ENCODE assay signal across 1 cellular context in the genomic region with DNA sequence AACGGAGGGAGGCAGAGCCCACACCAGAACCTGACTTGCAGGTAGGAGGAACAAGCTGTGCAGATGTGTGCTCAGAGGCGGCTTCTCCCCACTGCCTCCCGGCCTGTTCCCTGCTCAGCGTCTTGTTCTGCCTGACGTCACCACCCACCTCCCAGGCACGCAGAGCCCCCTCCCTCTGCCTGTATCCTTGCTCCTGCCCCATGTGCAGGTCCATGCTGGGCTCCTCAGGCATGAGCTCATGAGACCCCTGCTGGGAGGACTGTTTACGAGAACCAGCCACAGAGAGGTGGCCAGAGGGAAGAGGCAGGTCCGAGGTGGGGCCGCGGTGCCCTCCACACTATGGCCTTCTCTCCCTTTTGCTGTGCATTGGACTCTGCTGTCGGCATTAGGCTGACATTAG.
TF ChIP-seq lines count a peak whose summit lies in the region.

No MANE protein-coding gene starts in this region.

TF ChIP-seq in HEK293, 187 proteins besides CTCF, POLR2A, EP300 and RAD21 (continued from another document and continues in another):
- TF ChIP-seq ZBTB48 (tag by site-specific recombination; IDR thresholded peaks at IDR 0.05) (no peak), ZNF302 (tag by site-specific recombination; IDR thresholded peaks at IDR 0.05; ENCODE audit: low read depth) (no peak), ZNF521 (tag by site-specific recombination; IDR thresholded peaks at IDR 0.05) (no peak), EGR2 (tag by site-specific recombination; IDR thresholded peaks at IDR 0.05; ENCODE audit: low read depth) (peak; percentile 41; the same call in 1 of the 2 replicates), KLF10 (tag by site-specific recombination; IDR thresholded peaks at IDR 0.05) (no peak), ZNF548 (tag by site-specific recombination; IDR thresholded peaks at IDR 0.05) (no peak), ZNF48 (tag by site-specific recombination; IDR thresholded peaks at IDR 0.05) (no peak), ZNF19 (tag by site-specific recombination; IDR thresholded peaks at IDR 0.05; ENCODE audit: low read depth) (no peak), ZNF404 (tag by site-specific recombination; IDR thresholded peaks at IDR 0.05) (no peak), ZNF510 (tag by site-specific recombination; IDR thresholded peaks at IDR 0.05; ENCODE audit: insufficient replicate concordance) (no peak), ZNF530 (tag by site-specific recombination; IDR thresholded peaks at IDR 0.05; ENCODE audit: low read depth) (no peak), ZNF596 (tag by site-specific recombination; IDR thresholded peaks at IDR 0.05) (no peak), ZNF175 (tag by site-specific recombination; IDR thresholded peaks at IDR 0.05) (no peak), ZNF777 (tag by site-specific recombination; IDR thresholded peaks at IDR 0.05; ENCODE audit: borderline replicate concordance) (no peak), ZSCAN23 (tag by site-specific recombination; IDR thresholded peaks at IDR 0.05) (no peak), ZBTB7A (tag by site-specific recombination; IDR thresholded peaks at IDR 0.05; ENCODE audit: low read depth) (no peak), BCL11A (tag by site-specific recombination; IDR thresholded peaks at IDR 0.05; ENCODE audit: low read depth) (no peak), ZNF214 (tag by site-specific recombination; IDR thresholded peaks at IDR 0.05; ENCODE audit: borderline replicate concordance) (no peak), ZNF677 (tag by site-specific recombination; IDR thresholded peaks at IDR 0.05) (no peak), OSR2 (tag by site-specific recombination; IDR thresholded peaks at IDR 0.05) (no peak), GLI4 (tag by site-specific recombination; IDR thresholded peaks at IDR 0.05) (no peak), ZNF549 (tag by site-specific recombination; IDR thresholded peaks at IDR 0.05) (no peak), WT1 (tag by site-specific recombination; IDR thresholded peaks at IDR 0.05) (no peak), ZNF514 (tag by site-specific recombination; IDR thresholded peaks at IDR 0.05) (no peak), YY1 (tag by site-specific recombination; IDR thresholded peaks at IDR 0.05) (no peak), KLF8 (tag by site-specific recombination; IDR thresholded peaks at IDR 0.05) (no peak), ZNF776 (tag by site-specific recombination; IDR thresholded peaks at IDR 0.05; ENCODE audit: borderline replicate concordance) (no peak), ZSCAN30 (tag by site-specific recombination; IDR thresholded peaks at IDR 0.05) (no peak), ZNF114 (tag by site-specific recombination; IDR thresholded peaks at IDR 0.05) (no peak), ZIC2 (tag by site-specific recombination; IDR thresholded peaks at IDR 0.05) (peak; percentile 98), ZNF837 (tag by site-specific recombination; IDR thresholded peaks at IDR 0.05) (no peak), ZNF544 (tag by site-specific recombination; IDR thresholded peaks at IDR 0.05) (no peak), ZNF785 (tag by site-specific recombination; IDR thresholded peaks at IDR 0.05) (no peak), ZNF701 (tag by site-specific recombination; IDR thresholded peaks at IDR 0.05) (no peak), ZNF335 (tag by site-specific recombination; conservative IDR thresholded peaks at IDR 0.05) (no peak), ZNF623 (tag by site-specific recombination; IDR thresholded peaks at IDR 0.05) (no peak), SALL2 (tag by site-specific recombination; IDR thresholded peaks at IDR 0.05; ENCODE audit: borderline replicate concordance) (no peak)
- TF ChIP-seq, protein P1, sequence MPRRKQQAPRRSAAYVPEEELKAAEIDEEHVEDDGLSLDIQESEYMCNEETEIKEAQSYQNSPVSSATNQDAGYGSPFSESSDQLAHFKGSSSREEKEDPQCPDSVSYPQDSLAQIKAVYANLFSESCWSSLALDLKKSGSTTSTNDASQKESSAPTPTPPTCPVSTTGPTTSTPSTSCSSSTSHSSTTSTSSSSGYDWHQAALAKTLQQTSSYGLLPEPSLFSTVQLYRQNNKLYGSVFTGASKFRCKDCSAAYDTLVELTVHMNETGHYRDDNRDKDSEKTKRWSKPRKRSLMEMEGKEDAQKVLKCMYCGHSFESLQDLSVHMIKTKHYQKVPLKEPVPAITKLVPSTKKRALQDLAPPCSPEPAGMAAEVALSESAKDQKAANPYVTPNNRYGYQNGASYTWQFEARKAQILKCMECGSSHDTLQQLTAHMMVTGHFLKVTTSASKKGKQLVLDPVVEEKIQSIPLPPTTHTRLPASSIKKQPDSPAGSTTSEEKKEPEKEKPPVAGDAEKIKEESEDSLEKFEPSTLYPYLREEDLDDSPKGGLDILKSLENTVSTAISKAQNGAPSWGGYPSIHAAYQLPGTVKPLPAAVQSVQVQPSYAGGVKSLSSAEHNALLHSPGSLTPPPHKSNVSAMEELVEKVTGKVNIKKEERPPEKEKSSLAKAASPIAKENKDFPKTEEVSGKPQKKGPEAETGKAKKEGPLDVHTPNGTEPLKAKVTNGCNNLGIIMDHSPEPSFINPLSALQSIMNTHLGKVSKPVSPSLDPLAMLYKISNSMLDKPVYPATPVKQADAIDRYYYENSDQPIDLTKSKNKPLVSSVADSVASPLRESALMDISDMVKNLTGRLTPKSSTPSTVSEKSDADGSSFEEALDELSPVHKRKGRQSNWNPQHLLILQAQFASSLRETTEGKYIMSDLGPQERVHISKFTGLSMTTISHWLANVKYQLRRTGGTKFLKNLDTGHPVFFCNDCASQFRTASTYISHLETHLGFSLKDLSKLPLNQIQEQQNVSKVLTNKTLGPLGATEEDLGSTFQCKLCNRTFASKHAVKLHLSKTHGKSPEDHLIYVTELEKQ (tag by site-specific recombination; IDR thresholded peaks at IDR 0.05; ENCODE audit: borderline replicate concordance) = no peak
- TF ChIP-seq, protein P2, sequence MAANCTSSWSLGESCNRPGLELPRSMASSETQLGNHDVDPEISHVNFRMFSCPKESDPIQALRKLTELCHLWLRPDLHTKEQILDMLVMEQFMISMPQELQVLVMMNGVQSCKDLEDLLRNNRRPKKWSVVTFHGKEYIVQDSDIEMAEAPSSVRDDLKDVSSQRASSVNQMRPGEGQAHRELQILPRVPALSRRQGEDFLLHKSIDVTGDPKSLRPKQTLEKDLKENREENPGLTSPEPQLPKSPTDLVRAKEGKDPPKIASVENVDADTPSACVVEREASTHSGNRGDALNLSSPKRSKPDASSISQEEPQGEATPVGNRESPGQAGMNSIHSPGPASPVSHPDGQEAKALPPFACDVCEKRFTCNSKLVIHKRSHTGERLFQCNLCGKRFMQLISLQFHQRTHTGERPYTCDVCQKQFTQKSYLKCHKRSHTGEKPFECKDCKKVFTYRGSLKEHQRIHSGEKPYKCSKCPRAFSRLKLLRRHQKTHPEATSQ (tag by site-specific recombination; IDR thresholded peaks at IDR 0.05) = no peak
- TF ChIP-seq, protein P3, sequence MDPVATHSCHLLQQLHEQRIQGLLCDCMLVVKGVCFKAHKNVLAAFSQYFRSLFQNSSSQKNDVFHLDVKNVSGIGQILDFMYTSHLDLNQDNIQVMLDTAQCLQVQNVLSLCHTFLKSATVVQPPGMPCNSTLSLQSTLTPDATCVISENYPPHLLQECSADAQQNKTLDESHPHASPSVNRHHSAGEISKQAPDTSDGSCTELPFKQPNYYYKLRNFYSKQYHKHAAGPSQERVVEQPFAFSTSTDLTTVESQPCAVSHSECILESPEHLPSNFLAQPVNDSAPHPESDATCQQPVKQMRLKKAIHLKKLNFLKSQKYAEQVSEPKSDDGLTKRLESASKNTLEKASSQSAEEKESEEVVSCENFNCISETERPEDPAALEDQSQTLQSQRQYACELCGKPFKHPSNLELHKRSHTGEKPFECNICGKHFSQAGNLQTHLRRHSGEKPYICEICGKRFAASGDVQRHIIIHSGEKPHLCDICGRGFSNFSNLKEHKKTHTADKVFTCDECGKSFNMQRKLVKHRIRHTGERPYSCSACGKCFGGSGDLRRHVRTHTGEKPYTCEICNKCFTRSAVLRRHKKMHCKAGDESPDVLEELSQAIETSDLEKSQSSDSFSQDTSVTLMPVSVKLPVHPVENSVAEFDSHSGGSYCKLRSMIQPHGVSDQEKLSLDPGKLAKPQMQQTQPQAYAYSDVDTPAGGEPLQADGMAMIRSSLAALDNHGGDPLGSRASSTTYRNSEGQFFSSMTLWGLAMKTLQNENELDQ (tag by site-specific recombination; IDR thresholded peaks at IDR 0.05; ENCODE audit: low read depth) = no peak
- TF ChIP-seq, protein P4, sequence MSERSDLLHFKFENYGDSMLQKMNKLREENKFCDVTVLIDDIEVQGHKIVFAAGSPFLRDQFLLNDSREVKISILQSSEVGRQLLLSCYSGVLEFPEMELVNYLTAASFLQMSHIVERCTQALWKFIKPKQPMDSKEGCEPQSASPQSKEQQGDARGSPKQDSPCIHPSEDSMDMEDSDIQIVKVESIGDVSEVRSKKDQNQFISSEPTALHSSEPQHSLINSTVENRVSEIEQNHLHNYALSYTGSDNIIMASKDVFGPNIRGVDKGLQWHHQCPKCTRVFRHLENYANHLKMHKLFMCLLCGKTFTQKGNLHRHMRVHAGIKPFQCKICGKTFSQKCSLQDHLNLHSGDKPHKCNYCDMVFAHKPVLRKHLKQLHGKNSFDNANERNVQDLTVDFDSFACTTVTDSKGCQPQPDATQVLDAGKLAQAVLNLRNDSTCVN (tag by site-specific recombination; optimal IDR thresholded peaks at IDR 0.05) = no peak
- TF ChIP-seq, protein P5, sequence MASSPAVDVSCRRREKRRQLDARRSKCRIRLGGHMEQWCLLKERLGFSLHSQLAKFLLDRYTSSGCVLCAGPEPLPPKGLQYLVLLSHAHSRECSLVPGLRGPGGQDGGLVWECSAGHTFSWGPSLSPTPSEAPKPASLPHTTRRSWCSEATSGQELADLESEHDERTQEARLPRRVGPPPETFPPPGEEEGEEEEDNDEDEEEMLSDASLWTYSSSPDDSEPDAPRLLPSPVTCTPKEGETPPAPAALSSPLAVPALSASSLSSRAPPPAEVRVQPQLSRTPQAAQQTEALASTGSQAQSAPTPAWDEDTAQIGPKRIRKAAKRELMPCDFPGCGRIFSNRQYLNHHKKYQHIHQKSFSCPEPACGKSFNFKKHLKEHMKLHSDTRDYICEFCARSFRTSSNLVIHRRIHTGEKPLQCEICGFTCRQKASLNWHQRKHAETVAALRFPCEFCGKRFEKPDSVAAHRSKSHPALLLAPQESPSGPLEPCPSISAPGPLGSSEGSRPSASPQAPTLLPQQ (tag by site-specific recombination; IDR thresholded peaks at IDR 0.05) = peak; percentile 66
- TF ChIP-seq, protein P6, sequence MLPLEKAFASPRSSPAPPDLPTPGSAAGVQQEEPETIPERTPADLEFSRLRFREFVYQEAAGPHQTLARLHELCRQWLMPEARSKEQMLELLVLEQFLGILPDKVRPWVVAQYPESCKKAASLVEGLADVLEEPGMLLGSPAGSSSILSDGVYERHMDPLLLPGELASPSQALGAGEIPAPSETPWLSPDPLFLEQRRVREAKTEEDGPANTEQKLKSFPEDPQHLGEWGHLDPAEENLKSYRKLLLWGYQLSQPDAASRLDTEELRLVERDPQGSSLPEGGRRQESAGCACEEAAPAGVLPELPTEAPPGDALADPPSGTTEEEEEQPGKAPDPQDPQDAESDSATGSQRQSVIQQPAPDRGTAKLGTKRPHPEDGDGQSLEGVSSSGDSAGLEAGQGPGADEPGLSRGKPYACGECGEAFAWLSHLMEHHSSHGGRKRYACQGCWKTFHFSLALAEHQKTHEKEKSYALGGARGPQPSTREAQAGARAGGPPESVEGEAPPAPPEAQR (tag by site-specific recombination; IDR thresholded peaks at IDR 0.05) = no peak
- TF ChIP-seq, protein P7, sequence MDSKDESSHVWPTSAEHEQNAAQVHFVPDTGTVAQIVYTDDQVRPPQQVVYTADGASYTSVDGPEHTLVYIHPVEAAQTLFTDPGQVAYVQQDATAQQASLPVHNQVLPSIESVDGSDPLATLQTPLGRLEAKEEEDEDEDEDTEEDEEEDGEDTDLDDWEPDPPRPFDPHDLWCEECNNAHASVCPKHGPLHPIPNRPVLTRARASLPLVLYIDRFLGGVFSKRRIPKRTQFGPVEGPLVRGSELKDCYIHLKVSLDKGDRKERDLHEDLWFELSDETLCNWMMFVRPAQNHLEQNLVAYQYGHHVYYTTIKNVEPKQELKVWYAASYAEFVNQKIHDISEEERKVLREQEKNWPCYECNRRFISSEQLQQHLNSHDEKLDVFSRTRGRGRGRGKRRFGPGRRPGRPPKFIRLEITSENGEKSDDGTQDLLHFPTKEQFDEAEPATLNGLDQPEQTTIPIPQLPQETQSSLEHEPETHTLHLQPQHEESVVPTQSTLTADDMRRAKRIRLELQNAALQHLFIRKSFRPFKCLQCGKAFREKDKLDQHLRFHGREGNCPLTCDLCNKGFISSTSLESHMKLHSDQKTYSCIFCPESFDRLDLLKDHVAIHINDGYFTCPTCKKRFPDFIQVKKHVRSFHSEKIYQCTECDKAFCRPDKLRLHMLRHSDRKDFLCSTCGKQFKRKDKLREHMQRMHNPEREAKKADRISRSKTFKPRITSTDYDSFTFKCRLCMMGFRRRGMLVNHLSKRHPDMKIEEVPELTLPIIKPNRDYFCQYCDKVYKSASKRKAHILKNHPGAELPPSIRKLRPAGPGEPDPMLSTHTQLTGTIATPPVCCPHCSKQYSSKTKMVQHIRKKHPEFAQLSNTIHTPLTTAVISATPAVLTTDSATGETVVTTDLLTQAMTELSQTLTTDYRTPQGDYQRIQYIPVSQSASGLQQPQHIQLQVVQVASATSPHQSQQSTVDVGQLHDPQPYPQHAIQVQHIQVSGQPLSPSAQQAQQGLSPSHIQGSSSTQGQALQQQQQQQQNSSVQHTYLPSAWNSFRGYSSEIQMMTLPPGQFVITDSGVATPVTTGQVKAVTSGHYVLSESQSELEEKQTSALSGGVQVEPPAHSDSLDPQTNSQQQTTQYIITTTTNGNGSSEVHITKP (tag by site-specific recombination; IDR thresholded peaks at IDR 0.05) = no peak
- TF ChIP-seq, protein P8, sequence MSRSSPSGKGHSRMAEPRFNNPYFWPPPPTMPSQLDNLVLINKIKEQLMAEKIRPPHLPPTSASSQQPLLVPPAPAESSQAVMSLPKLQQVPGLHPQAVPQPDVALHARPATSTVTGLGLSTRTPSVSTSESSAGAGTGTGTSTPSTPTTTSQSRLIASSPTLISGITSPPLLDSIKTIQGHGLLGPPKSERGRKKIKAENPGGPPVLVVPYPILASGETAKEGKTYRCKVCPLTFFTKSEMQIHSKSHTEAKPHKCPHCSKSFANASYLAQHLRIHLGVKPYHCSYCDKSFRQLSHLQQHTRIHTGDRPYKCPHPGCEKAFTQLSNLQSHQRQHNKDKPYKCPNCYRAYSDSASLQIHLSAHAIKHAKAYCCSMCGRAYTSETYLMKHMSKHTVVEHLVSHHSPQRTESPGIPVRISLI (tag by site-specific recombination; IDR thresholded peaks at IDR 0.05) = no peak
- TF ChIP-seq, protein P9, sequence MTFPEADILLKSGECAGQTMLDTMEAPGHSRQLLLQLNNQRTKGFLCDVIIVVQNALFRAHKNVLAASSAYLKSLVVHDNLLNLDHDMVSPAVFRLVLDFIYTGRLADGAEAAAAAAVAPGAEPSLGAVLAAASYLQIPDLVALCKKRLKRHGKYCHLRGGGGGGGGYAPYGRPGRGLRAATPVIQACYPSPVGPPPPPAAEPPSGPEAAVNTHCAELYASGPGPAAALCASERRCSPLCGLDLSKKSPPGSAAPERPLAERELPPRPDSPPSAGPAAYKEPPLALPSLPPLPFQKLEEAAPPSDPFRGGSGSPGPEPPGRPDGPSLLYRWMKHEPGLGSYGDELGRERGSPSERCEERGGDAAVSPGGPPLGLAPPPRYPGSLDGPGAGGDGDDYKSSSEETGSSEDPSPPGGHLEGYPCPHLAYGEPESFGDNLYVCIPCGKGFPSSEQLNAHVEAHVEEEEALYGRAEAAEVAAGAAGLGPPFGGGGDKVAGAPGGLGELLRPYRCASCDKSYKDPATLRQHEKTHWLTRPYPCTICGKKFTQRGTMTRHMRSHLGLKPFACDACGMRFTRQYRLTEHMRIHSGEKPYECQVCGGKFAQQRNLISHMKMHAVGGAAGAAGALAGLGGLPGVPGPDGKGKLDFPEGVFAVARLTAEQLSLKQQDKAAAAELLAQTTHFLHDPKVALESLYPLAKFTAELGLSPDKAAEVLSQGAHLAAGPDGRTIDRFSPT (tag by site-specific recombination; IDR thresholded peaks at IDR 0.05) = no peak
